In the genomic region with DNA sequence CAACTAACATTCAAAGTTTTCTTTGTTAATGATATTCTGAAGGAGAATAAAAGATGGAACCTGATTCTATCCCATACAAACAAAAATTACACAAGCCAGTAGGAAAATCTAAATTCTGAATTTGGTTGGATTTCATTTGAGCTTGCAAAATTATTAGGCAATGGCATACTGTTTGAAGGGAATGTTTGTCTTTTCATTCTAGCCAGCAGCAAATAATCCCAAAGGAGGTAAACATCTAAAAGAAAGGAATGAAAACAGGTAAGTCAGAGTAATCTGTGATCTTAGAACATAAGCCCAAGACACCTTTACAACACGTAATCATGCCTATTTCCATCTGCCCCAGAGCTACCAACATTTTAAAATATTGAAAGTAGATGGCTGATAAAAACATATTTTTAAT, we compare ENCODE assay signal across 1 cellular context.
TF ChIP-seq lines count a peak whose summit lies in the region.

No MANE protein-coding gene starts in this region.

TF ChIP-seq in K562, 482 proteins besides CTCF, POLR2A, EP300 and RAD21 (continued from another document):
- TF ChIP-seq, protein P1, sequence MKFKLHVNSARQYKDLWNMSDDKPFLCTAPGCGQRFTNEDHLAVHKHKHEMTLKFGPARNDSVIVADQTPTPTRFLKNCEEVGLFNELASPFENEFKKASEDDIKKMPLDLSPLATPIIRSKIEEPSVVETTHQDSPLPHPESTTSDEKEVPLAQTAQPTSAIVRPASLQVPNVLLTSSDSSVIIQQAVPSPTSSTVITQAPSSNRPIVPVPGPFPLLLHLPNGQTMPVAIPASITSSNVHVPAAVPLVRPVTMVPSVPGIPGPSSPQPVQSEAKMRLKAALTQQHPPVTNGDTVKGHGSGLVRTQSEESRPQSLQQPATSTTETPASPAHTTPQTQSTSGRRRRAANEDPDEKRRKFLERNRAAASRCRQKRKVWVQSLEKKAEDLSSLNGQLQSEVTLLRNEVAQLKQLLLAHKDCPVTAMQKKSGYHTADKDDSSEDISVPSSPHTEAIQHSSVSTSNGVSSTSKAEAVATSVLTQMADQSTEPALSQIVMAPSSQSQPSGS (CRISPR knock-in tag; IDR thresholded peaks at IDR 0.05), result no peak
- TF ChIP-seq SLC30A9 (CRISPR knock-in tag; IDR thresholded peaks at IDR 0.05), result no peak
- no peak for TF ChIP-seq PCBP2 (IDR thresholded peaks at IDR 0.05; ENCODE audit: low read depth, low read length, poor library complexity, severe bottlenecking)
- no peak for TF ChIP-seq EZH2 (IDR thresholded peaks at IDR 0.05; ENCODE audit: borderline replicate concordance, low read depth, low read length)
- no peak for TF ChIP-seq FOXA1 (IDR thresholded peaks at IDR 0.05; ENCODE audit: borderline replicate concordance)
- TF ChIP-seq BRCA1 (IDR thresholded peaks at IDR 0.05), result no peak
- no peak for TF ChIP-seq BRCA1 (CRISPR knock-in tag; IDR thresholded peaks at IDR 0.05)
- TF ChIP-seq SREBF2 (CRISPR knock-in tag; IDR thresholded peaks at IDR 0.05), result no peak
- TF ChIP-seq CXXC5 (CRISPR knock-in tag; IDR thresholded peaks at IDR 0.05), result no peak
- TF ChIP-seq, protein P2, sequence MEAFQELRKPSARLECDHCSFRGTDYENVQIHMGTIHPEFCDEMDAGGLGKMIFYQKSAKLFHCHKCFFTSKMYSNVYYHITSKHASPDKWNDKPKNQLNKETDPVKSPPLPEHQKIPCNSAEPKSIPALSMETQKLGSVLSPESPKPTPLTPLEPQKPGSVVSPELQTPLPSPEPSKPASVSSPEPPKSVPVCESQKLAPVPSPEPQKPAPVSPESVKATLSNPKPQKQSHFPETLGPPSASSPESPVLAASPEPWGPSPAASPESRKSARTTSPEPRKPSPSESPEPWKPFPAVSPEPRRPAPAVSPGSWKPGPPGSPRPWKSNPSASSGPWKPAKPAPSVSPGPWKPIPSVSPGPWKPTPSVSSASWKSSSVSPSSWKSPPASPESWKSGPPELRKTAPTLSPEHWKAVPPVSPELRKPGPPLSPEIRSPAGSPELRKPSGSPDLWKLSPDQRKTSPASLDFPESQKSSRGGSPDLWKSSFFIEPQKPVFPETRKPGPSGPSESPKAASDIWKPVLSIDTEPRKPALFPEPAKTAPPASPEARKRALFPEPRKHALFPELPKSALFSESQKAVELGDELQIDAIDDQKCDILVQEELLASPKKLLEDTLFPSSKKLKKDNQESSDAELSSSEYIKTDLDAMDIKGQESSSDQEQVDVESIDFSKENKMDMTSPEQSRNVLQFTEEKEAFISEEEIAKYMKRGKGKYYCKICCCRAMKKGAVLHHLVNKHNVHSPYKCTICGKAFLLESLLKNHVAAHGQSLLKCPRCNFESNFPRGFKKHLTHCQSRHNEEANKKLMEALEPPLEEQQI (IDR thresholded peaks at IDR 0.05), result no peak
- no peak for TF ChIP-seq ARHGAP35 (IDR thresholded peaks at IDR 0.05; ENCODE audit: partially characterized antibody)
- TF ChIP-seq, protein P3, sequence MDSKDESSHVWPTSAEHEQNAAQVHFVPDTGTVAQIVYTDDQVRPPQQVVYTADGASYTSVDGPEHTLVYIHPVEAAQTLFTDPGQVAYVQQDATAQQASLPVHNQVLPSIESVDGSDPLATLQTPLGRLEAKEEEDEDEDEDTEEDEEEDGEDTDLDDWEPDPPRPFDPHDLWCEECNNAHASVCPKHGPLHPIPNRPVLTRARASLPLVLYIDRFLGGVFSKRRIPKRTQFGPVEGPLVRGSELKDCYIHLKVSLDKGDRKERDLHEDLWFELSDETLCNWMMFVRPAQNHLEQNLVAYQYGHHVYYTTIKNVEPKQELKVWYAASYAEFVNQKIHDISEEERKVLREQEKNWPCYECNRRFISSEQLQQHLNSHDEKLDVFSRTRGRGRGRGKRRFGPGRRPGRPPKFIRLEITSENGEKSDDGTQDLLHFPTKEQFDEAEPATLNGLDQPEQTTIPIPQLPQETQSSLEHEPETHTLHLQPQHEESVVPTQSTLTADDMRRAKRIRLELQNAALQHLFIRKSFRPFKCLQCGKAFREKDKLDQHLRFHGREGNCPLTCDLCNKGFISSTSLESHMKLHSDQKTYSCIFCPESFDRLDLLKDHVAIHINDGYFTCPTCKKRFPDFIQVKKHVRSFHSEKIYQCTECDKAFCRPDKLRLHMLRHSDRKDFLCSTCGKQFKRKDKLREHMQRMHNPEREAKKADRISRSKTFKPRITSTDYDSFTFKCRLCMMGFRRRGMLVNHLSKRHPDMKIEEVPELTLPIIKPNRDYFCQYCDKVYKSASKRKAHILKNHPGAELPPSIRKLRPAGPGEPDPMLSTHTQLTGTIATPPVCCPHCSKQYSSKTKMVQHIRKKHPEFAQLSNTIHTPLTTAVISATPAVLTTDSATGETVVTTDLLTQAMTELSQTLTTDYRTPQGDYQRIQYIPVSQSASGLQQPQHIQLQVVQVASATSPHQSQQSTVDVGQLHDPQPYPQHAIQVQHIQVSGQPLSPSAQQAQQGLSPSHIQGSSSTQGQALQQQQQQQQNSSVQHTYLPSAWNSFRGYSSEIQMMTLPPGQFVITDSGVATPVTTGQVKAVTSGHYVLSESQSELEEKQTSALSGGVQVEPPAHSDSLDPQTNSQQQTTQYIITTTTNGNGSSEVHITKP (IDR thresholded peaks at IDR 0.05; ENCODE audit: partially characterized antibody), result no peak
- TF ChIP-seq, protein P4, sequence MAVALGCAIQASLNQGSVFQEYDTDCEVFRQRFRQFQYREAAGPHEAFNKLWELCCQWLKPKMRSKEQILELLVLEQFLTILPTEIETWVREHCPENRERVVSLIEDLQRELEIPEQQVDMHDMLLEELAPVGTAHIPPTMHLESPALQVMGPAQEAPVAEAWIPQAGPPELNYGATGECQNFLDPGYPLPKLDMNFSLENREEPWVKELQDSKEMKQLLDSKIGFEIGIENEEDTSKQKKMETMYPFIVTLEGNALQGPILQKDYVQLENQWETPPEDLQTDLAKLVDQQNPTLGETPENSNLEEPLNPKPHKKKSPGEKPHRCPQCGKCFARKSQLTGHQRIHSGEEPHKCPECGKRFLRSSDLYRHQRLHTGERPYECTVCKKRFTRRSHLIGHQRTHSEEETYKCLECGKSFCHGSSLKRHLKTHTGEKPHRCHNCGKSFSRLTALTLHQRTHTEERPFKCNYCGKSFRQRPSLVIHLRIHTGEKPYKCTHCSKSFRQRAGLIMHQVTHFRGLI (CRISPR knock-in tag; IDR thresholded peaks at IDR 0.05), result no peak
